Comparison of ENCODE assay signal across 29 cellular contexts in genomic region chr17:13522749-13523148, GRCh38.
"Had no signal": no experiment of that assay in that cellular context is flagged by ENCODE, and none has a peak within 500 bp of the region (broad histone marks: within the 10 kb centered on the region; RNA-seq: fewer than 3 reads in every experiment).

No MANE protein-coding gene starts in this region.

- H3K27ac Mint-ChIP-seq: activated CD4-positive, alpha-beta memory T cell treated with anti-CD3 and anti-CD28 coated beads, Interleukin-2, amount 10 ng/mL, durations not matched to agents 7 days and 5 days; activated CD4-positive, alpha-beta T cell treated with anti-CD3 and anti-CD28 coated beads, Interleukin-2, amount 10 ng/mL, durations not matched to agents 7 days and 5 days; activated naive CD8-positive, alpha-beta T cell; activated T-cell treated with anti-CD3 and anti-CD28 coated beads, Interleukin-2, amount 50 U/mL, for 24 hours; activated T-cell treated with anti-CD3 and anti-CD28 coated beads, Interleukin-2, amount 50 U/mL, for 72 hours; dendritic cell treated with granulocyte-macrophage colony-stimulating factor and Interleukin-4, amounts not matched to agents 40 ng/mL and 50 ng/mL, for 4 days; effector memory CD8-positive, alpha-beta T cell had no signal

- H3K36me3 Mint-ChIP-seq: activated naive CD8-positive, alpha-beta T cell had no signal

- H3K36me3 ChIP-seq: brain microvascular endothelial cell, esophagus muscularis mucosa, gastrocnemius medialis, heart right ventricle had no signal

- H3K9me3 Mint-ChIP-seq: activated CD4-positive, alpha-beta memory T cell treated with anti-CD3 and anti-CD28 coated beads, Interleukin-2, amount 10 ng/mL, durations not matched to agents 7 days and 5 days; activated CD4-positive, alpha-beta T cell treated with anti-CD3 and anti-CD28 coated beads, Interleukin-2, amount 10 ng/mL, durations not matched to agents 7 days and 5 days; activated T-cell treated with anti-CD3 and anti-CD28 coated beads, Interleukin-2, amount 50 U/mL, for 24 hours; activated T-cell treated with anti-CD3 and anti-CD28 coated beads, Interleukin-2, amount 50 U/mL, for 72 hours; central memory CD8-positive, alpha-beta T cell; dendritic cell treated with granulocyte-macrophage colony-stimulating factor and Interleukin-4, amounts not matched to agents 40 ng/mL and 50 ng/mL, for 4 days; effector memory CD8-positive, alpha-beta T cell had no signal

- H3K4me1 Mint-ChIP-seq: activated CD4-positive, alpha-beta memory T cell treated with anti-CD3 and anti-CD28 coated beads, Interleukin-2, amount 10 ng/mL, durations not matched to agents 7 days and 5 days; activated CD4-positive, alpha-beta T cell treated with anti-CD3 and anti-CD28 coated beads, Interleukin-2, amount 10 ng/mL, durations not matched to agents 7 days and 5 days; central memory CD8-positive, alpha-beta T cell had no signal

- H3K4me1 ChIP-seq: esophagus muscularis mucosa, foreskin keratinocyte, gastrocnemius medialis, heart right ventricle had no signal

- DNase-seq: activated CD4-positive, alpha-beta memory T cell treated with anti-CD3 and anti-CD28 coated beads, Interleukin-2, amount 10 ng/mL, durations not matched to agents 7 days and 5 days; activated CD4-positive, alpha-beta T cell treated with anti-CD3 and anti-CD28 coated beads for 1 hour; activated CD4-positive, alpha-beta T cell treated with anti-CD3 and anti-CD28 coated beads for 4 hours; activated CD4-positive, alpha-beta T cell treated with anti-CD3 and anti-CD28 coated beads, Interleukin-2, amount 10 ng/mL, durations not matched to agents 7 days and 5 days; activated CD4-positive, alpha-beta T cell treated with anti-CD3 and anti-CD28 coated beads, Interleukin-2, amount 50 U/mL, for 4 hours; activated CD4-positive, CD25-positive, alpha-beta regulatory T cell; activated CD8-positive, alpha-beta memory T cell treated with anti-CD3 and anti-CD28 coated beads, Interleukin-2, amount 50 U/mL, for 48 hours; activated gamma-delta T cell treated with Interleukin-2 at 50 U/mL for 16 hours; activated naive CD4-positive, alpha-beta T cell treated with anti-CD3 and anti-CD28 coated beads, Interleukin-2, amount 50 U/mL, for 16 hours; activated naive CD4-positive, alpha-beta T cell treated with Interleukin-2 at 50 U/mL for 16 hours; activated T-cell treated with anti-CD3 and anti-CD28 coated beads for 4 hours; activated T-cell treated with anti-CD3 and anti-CD28 coated beads, Interleukin-2, amount 50 U/mL, for 24 hours; activated T-cell treated with anti-CD3 and anti-CD28 coated beads, Interleukin-2, amount 50 U/mL, for 72 hours; amniotic stem cell; anterior cingulate cortex; brain microvascular endothelial cell; dorsolateral prefrontal cortex; effector CD4-positive, alpha-beta T cell; effector memory CD8-positive, alpha-beta T cell; erythroblast; foreskin keratinocyte; gastrocnemius medialis; heart right ventricle; T-helper 2 cell had no signal

- H3K27ac ChIP-seq: brain microvascular endothelial cell, coronary artery, dorsolateral prefrontal cortex, esophagus muscularis mucosa, foreskin keratinocyte, gastrocnemius medialis, heart right ventricle had no signal

- H3K9me3 ChIP-seq: esophagus muscularis mucosa, gastrocnemius medialis had no signal

- H3K4me3 Mint-ChIP-seq: activated CD4-positive, alpha-beta memory T cell treated with anti-CD3 and anti-CD28 coated beads, Interleukin-2, amount 10 ng/mL, durations not matched to agents 7 days and 5 days; activated CD4-positive, alpha-beta T cell treated with anti-CD3 and anti-CD28 coated beads, Interleukin-2, amount 10 ng/mL, durations not matched to agents 7 days and 5 days; activated naive CD8-positive, alpha-beta T cell; activated T-cell treated with anti-CD3 and anti-CD28 coated beads, Interleukin-2, amount 50 U/mL, for 24 hours; activated T-cell treated with anti-CD3 and anti-CD28 coated beads, Interleukin-2, amount 50 U/mL, for 72 hours; central memory CD8-positive, alpha-beta T cell; dendritic cell treated with granulocyte-macrophage colony-stimulating factor and Interleukin-4, amounts not matched to agents 40 ng/mL and 50 ng/mL, for 4 days; effector memory CD8-positive, alpha-beta T cell had no signal

- ATAC-seq: activated T-cell treated with anti-CD3 and anti-CD28 coated beads, Interleukin-2, amount 50 U/mL, for 72 hours; effector memory CD8-positive, alpha-beta T cell; foreskin keratinocyte; gastrocnemius medialis; heart right ventricle had no signal

- H3K4me3 ChIP-seq: coronary artery, dorsolateral prefrontal cortex, esophagus muscularis mucosa, gastrocnemius medialis, heart right ventricle had no signal

- H3K27me3 ChIP-seq: brain microvascular endothelial cell, esophagus muscularis mucosa, foreskin keratinocyte, gastrocnemius medialis had no signal

- H3K27me3 Mint-ChIP-seq: dendritic cell treated with granulocyte-macrophage colony-stimulating factor and Interleukin-4, amounts not matched to agents 40 ng/mL and 50 ng/mL, for 4 days had no signal
